ENCODE assay signal across 17 cellular contexts in the genomic region with DNA sequence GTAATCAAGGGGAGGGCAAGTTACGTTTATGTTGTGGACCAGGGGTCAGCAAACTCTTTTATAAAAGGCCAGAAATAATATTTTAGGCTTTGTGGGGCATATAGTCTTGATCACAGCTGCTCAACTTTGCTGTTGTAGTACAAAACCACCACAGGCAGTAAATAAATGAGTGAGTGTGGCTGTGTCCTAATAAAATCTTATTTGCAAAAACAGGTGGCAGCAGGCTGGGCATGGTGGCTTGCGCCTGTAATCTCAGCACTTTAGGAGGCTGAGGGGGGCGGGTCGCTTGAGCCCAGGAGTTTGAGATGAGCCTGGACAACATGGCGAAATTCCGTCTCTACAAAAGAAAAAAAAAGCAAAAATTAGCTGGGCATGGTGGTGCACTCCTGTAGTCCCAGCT.
"Had no signal": no experiment of that assay in that cellular context is flagged by ENCODE, and none has a peak within 500 bp of the region (broad histone marks: within the 10 kb centered on the region; RNA-seq: fewer than 3 reads in every experiment).

No MANE protein-coding gene starts in this region.

- H3K36me3 Mint-ChIP-seq: activated CD8-positive, alpha-beta memory T cell treated with anti-CD3 and anti-CD28 coated beads, Interleukin-2, amount 10 ng/mL, durations not matched to agents 7 days and 5 days; activated naive CD4-positive, alpha-beta T cell treated with anti-CD3 and anti-CD28 coated beads, Interleukin-2, amount 50 U/mL, for 72 hours; brain; immature natural killer cell; natural killer cell; stimulated activated naive B cell treated with anti-CD40 and anti-IgM and Interleukin-4, amounts not matched to agents 10 μg/mL and 1 μg/mL and 100 μg/mL, for 72 hours had no signal

- H3K4me1 Mint-ChIP-seq: immature natural killer cell had no signal

- H3K4me3 ChIP-seq: lung, spleen, transverse colon had no signal

- DNase-seq: activated CD4-positive, alpha-beta T cell treated with anti-CD3 and anti-CD28 coated beads, Interleukin-2, amount 50 U/mL, for 48 hours; activated CD8-positive, alpha-beta memory T cell treated with anti-CD3 and anti-CD28 coated beads, Interleukin-2, amount 10 ng/mL, durations not matched to agents 7 days and 5 days; activated effector memory CD4-positive, alpha-beta T cell treated with Interleukin-2 at 50 U/mL for 16 hours; activated T-cell treated with anti-CD3 and anti-CD28 coated beads, Interleukin-2, amount 50 U/mL, for 24 hours; amniotic stem cell; immature natural killer cell; natural killer cell; right cardiac atrium; spleen; stimulated activated CD4-positive, alpha-beta T cell treated with anti-CD3 and anti-CD28 coated beads, Interleukin-2, amount 100 ng/mL, for 24 hours; stimulated activated naive B cell treated with anti-CD40 and anti-IgM and Interleukin-4, amounts not matched to agents 10 μg/mL and 1 μg/mL and 100 μg/mL, for 72 hours; transverse colon had no signal

- H3K36me3 ChIP-seq: spleen, transverse colon had no signal

- H3K4me1 ChIP-seq: transverse colon had no signal

- ATAC-seq: activated CD4-positive, CD25-positive, alpha-beta regulatory T cell treated with anti-CD3 and anti-CD28 coated beads, Interleukin-2, amount 50 U/mL, for 24 hours; activated CD8-positive, alpha-beta memory T cell treated with anti-CD3 and anti-CD28 coated beads, Interleukin-2, amount 10 ng/mL, durations not matched to agents 7 days and 5 days; activated naive CD4-positive, alpha-beta T cell treated with anti-CD3 and anti-CD28 coated beads, Interleukin-2, amount 50 U/mL, for 72 hours; natural killer cell; right cardiac atrium; stimulated activated naive B cell treated with anti-CD40 and anti-IgM and Interleukin-4, amounts not matched to agents 10 μg/mL and 1 μg/mL and 100 μg/mL, for 72 hours had no signal

- H3K27me3 Mint-ChIP-seq: activated CD8-positive, alpha-beta memory T cell treated with anti-CD3 and anti-CD28 coated beads, Interleukin-2, amount 10 ng/mL, durations not matched to agents 7 days and 5 days; activated T-cell treated with anti-CD3 and anti-CD28 coated beads, Interleukin-2, amount 50 U/mL, for 24 hours; progenitor cell of endocrine pancreas; stimulated activated naive B cell treated with anti-CD40 and anti-IgM and Interleukin-4, amounts not matched to agents 10 μg/mL and 1 μg/mL and 100 μg/mL, for 72 hours had no signal

- H3K27ac ChIP-seq: spleen, transverse colon had no signal

- H3K9me3 ChIP-seq: spleen, transverse colon had no signal

- H3K27ac Mint-ChIP-seq: activated CD8-positive, alpha-beta memory T cell treated with anti-CD3 and anti-CD28 coated beads, Interleukin-2, amount 10 ng/mL, durations not matched to agents 7 days and 5 days; activated naive CD4-positive, alpha-beta T cell treated with anti-CD3 and anti-CD28 coated beads, Interleukin-2, amount 50 U/mL, for 72 hours; activated T-cell treated with anti-CD3 and anti-CD28 coated beads, Interleukin-2, amount 50 U/mL, for 24 hours; brain; immature natural killer cell; natural killer cell; progenitor cell of endocrine pancreas; stimulated activated naive B cell treated with anti-CD40 and anti-IgM and Interleukin-4, amounts not matched to agents 10 μg/mL and 1 μg/mL and 100 μg/mL, for 72 hours had no signal

- H3K27me3 ChIP-seq: spleen, transverse colon had no signal

- H3K4me3 Mint-ChIP-seq: activated CD8-positive, alpha-beta memory T cell treated with anti-CD3 and anti-CD28 coated beads, Interleukin-2, amount 10 ng/mL, durations not matched to agents 7 days and 5 days; activated T-cell treated with anti-CD3 and anti-CD28 coated beads, Interleukin-2, amount 50 U/mL, for 24 hours; brain; immature natural killer cell; natural killer cell; stimulated activated naive B cell treated with anti-CD40 and anti-IgM and Interleukin-4, amounts not matched to agents 10 μg/mL and 1 μg/mL and 100 μg/mL, for 72 hours had no signal

- H3K9me3 Mint-ChIP-seq: activated naive CD4-positive, alpha-beta T cell treated with anti-CD3 and anti-CD28 coated beads, Interleukin-2, amount 50 U/mL, for 72 hours; activated T-cell treated with anti-CD3 and anti-CD28 coated beads, Interleukin-2, amount 50 U/mL, for 24 hours; immature natural killer cell; natural killer cell; stimulated activated naive B cell treated with anti-CD40 and anti-IgM and Interleukin-4, amounts not matched to agents 10 μg/mL and 1 μg/mL and 100 μg/mL, for 72 hours had no signal
